In genomic region chr1:1183833-1184775, GRCh38 we compare ENCODE assay signal across 1 cellular context.
TF ChIP-seq lines count a peak whose summit lies in the region.

No MANE protein-coding gene starts in this region.

TF ChIP-seq in SK-N-SH, 30 proteins besides CTCF, POLR2A, EP300 and RAD21 (continued from another document):
- no peak for TF ChIP-seq JUND (IDR thresholded peaks at IDR 0.05)
- TF ChIP-seq TAF1 (IDR thresholded peaks at IDR 0.05; ENCODE audit: borderline replicate concordance, low read depth, low read length) = no peak
- no peak for TF ChIP-seq EZH2phosphoT487 (IDR thresholded peaks at IDR 0.05; ENCODE audit: borderline replicate concordance, low read depth)
TF ChIP-seq in SK-N-SH: peak in this region for 0.
